Comparison of ENCODE assay signal across 19 cellular contexts in genomic region chr17:54029196-54029595, GRCh38.
DNase-seq lines count a peak whose midpoint lies in the region; ATAC-seq lines count a peak whose summit lies in the region.
"Had no signal": no experiment of that assay in that cellular context is flagged by ENCODE, and none has a peak within 500 bp of the region (broad histone marks: within the 10 kb centered on the region; RNA-seq: fewer than 3 reads in every experiment).

No MANE protein-coding gene starts in this region.

- no peak for ATAC-seq in HG02852 (IDR thresholded peaks at IDR 0.05; ENCODE audit: unreplicated experiment)
- ATAC-seq: A549, GM12878 had no signal

- DNase-seq in DMS 273 (lab: John Stamatoyannopoulos, UW; ENCODE audit: unreplicated experiment) (peak; percentile 62), NCI-H524 treated with DMSO at 0.1 percent for 48 hours (lab: John Stamatoyannopoulos, UW) (peak; percentile 35), middle frontal gyrus (ENCODE audit: extremely low spot score, low spot score) (peak; percentile 46), superior temporal gyrus (ENCODE audit: extremely low spot score) (peak; percentile 66), ecto neural progenitor cell (ENCODE audit: low spot score) (no peak), NCI-H1930 (lab: John Stamatoyannopoulos, UW) (no peak)
- DNase-seq: AML-193; CD4-positive, alpha-beta memory T cell; CD4-positive, CD25-positive, alpha-beta regulatory T cell; CD8-positive, alpha-beta memory T cell; COR-L47; DMS153; DMS79; DND-41; EL; GDM1 had no signal

Comparison
In these comparisons a context has a peak if more than half of its experiments do, and no peak if none do; other contexts are left out.
1. DNase-seq: peak in DMS 273 (single experiment), NCI-H524 treated with DMSO at 0.1 percent for 48 hours (single experiment), middle frontal gyrus (single experiment) and superior temporal gyrus (single experiment); none in ecto neural progenitor cell (single experiment) and NCI-H1930 (0 of 2).